Comparison of ENCODE assay signal across 23 cellular contexts in the genomic region with DNA sequence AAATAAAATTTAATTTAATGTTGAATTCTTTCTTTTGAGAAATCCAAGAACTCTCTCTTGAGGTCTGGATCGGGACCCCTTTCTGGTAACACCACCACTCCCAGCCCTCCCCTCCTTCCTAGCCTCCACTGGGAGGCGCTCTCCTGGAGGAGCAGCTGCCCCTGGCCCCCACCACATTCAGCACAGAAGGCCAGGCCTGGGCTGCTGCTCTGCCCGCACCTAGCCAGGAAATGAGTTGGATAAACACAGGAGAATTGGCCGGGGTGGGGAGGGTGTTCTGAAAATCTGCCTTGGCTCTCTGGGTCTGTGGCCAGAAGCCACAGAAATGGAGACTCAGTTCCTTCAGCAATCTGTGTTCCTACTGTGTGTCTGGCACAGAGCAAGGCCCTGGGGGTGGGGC. TPM values are rescaled to one million over a fixed set of nuclear protein-coding genes. Genes with fewer than 3 reads are reported as not detected.
DNase-seq lines count a peak whose midpoint lies in the region; TF ChIP-seq lines count a peak whose summit lies in the region.
"Had no signal": no experiment of that assay in that cellular context is flagged by ENCODE, and none has a peak within 500 bp of the region (broad histone marks: within the 10 kb centered on the region; RNA-seq: fewer than 3 reads in every experiment).

No MANE protein-coding gene starts in this region.

- in situ Hi-C loops in transverse colon (cut with MboI; ENCODE audit: low pct_ligation_motif_present in 1 of 4, low pct_unique_long_range_greater_than_20kb in 1 of 4, low sequenced_read_pairs in 3 of 4), result no loop called here

- no peaks in the 10 kb centered on the region for H3K79me2 ChIP-seq in osteoblast (ENCODE audit: insufficient read depth, low read length)

- no peak for TF ChIP-seq POLR2A in transverse colon (IDR thresholded peaks at IDR 0.05)

- H3K36me3 ChIP-seq in osteoblast (ENCODE audit: insufficient read depth, low read length) (no peaks in the 10 kb centered on the region), transverse colon (no peaks in the 10 kb centered on the region)

- H3K4me2 ChIP-seq in osteoblast (ENCODE audit: insufficient read depth, low read length), result no peak overlapping the region

- H3K9me3 ChIP-seq in osteoblast (ENCODE audit: low read depth, low read length), result no peaks in the 10 kb centered on the region
- H3K9me3 ChIP-seq in transverse colon, result no peaks in the 10 kb centered on the region

- H3K4me3 ChIP-seq in GM12864 (ENCODE audit: low read depth, low read length), result no peak overlapping the region
- no peak overlapping the region for H3K4me3 ChIP-seq in coronary artery
- no peak overlapping the region for H3K4me3 ChIP-seq in osteoblast (ENCODE audit: insufficient read depth, low read length)
- no peak overlapping the region for H3K4me3 ChIP-seq in transverse colon

- intact Hi-C loops in transverse colon (cut with DNase I; ENCODE audit: low total_unique reads), result no loop called here

- no peaks in the 10 kb centered on the region for H4K20me1 ChIP-seq in osteoblast (ENCODE audit: insufficient read depth, low read length)

- H3K27me3 ChIP-seq in osteoblast (ENCODE audit: insufficient read depth, low read length) (no peaks in the 10 kb centered on the region), transverse colon (no peaks in the 10 kb centered on the region)

- H3K27ac ChIP-seq in coronary artery, result no peak overlapping the region
- H3K27ac ChIP-seq in osteoblast (ENCODE audit: low read depth, low read length), result no peak overlapping the region
- no peak overlapping the region for H3K27ac ChIP-seq in transverse colon
- H3K27ac ChIP-seq: epithelial cell of prostate had no signal

- WGBS in transverse colon (ENCODE audit: low coverage in 1 of 2), 2 donors, result 83 to 100% methylated on average over 1 to 4 of the region's 4 CpGs

- TF ChIP-seq EP300 in transverse colon (IDR thresholded peaks at IDR 0.05; ENCODE audit: low read depth), result no peak

- TF ChIP-seq CTCF in GM12864 (IDR thresholded peaks at IDR 0.05; ENCODE audit: low read depth, low read length, missing control alignments) (peak; percentile 8), LNCAP (IDR thresholded peaks at IDR 0.05) (0 out of 2 replicates have a peak, but pooled peaks have one; percentile 7), coronary artery (IDR thresholded peaks at IDR 0.05) (no peak), osteoblast (IDR thresholded peaks at IDR 0.05; ENCODE audit: extremely low read depth, low read depth, low read length) (no peak), transverse colon (IDR thresholded peaks at IDR 0.05) (no peak)

- no peak for DNase-seq in GM12864 (ENCODE audit: low read depth)
- peak; percentile 41 for DNase-seq in coronary artery (ENCODE audit: low spot score)
- DNase-seq in osteoblast (ENCODE audit: insufficient read length, low spot score, missing footprints), result peak; percentile 39
- no peak for DNase-seq in transverse colon
- DNase-seq in NCI-H345 (lab: John Stamatoyannopoulos, UW), result no peak
- no peak for DNase-seq in activated naive CD4-positive, alpha-beta T cell treated with anti-CD3 and anti-CD28 coated beads, Interleukin-2, amount 50 U/mL, for 16 hours
- DNase-seq: activated CD4-positive, alpha-beta T cell treated with anti-CD3 and anti-CD28 coated beads, Interleukin-2, amount 10 ng/mL, durations not matched to agents 24 days and 14 days; activated T-cell treated with anti-CD3 and anti-CD28 coated beads, Interleukin-2, amount 50 U/mL, for 48 hours; Calu3; DMS79 treated with DMSO at 0.1 percent for 48 hours; GOT3; KBM-7; NCI-H1436; NCI-H2081 treated with DMSO at 0.1 percent for 48 hours; OCI-M1; right cardiac atrium; stimulated activated CD4-positive, alpha-beta T cell treated with anti-CD3 and anti-CD28 coated beads, Interleukin-4, amount 100 ng/mL, for 24 hours; stimulated activated naive B cell treated with anti-CD40 and anti-IgM and Interleukin-4, amounts not matched to agents 10 μg/mL and 1 μg/mL and 100 μg/mL, for 72 hours had no signal

- H3K4me1 ChIP-seq in osteoblast (ENCODE audit: insufficient read depth, low read length) (no peaks in the 10 kb centered on the region), transverse colon (no peaks in the 10 kb centered on the region)

- H2AFZ ChIP-seq in osteoblast (ENCODE audit: low read length), result no peak overlapping the region

RNA-seq across cellular contexts. Expression of a gene that starts 31.2 kb away (rescaled TPM):
- total RNA-seq in osteoblast (not detected in 2 replicates), transverse colon (not detected)
- total RNA-seq: activated CD4-positive, alpha-beta T cell treated with anti-CD3 and anti-CD28 coated beads, Interleukin-2, amount 10 ng/mL, durations not matched to agents 24 days and 14 days; Calu3; kidney epithelial cell; lower leg skin; right cardiac atrium; temporal lobe had no signal

Comparison
In these comparisons a context has a peak if more than half of its experiments do, and no peak if none do; other contexts are left out.
1. DNase-seq: peak in coronary artery (single experiment) and osteoblast (single experiment); none in GM12864 (single experiment), transverse colon (single experiment), NCI-H345 (single experiment) and activated naive CD4-positive, alpha-beta T cell treated with anti-CD3 and anti-CD28 coated beads, Interleukin-2, amount 50 U/mL, for 16 hours (single experiment).
2. CTCF ChIP-seq: peak in GM12864 (single experiment) and LNCAP (single experiment); none in coronary artery (single experiment), osteoblast (single experiment) and transverse colon (0 of 5).